Comparison of ENCODE assay signal across 11 cellular contexts in genomic region chr16:1535391-1536291, GRCh38. TPM values are rescaled to one million over a fixed set of nuclear protein-coding genes. Genes with fewer than 3 reads are reported as not detected.
DNase-seq lines count a peak whose midpoint lies in the region; ATAC-seq and TF ChIP-seq lines count a peak whose summit lies in the region.
"Had no signal": no experiment of that assay in that cellular context is flagged by ENCODE, and none has a peak within 500 bp of the region (broad histone marks: within the 10 kb centered on the region; RNA-seq: fewer than 3 reads in every experiment).

No MANE protein-coding gene starts in this region.

- no peak for TF ChIP-seq CTCF in AG10803 (conservative IDR thresholded peaks at IDR 0.05; ENCODE audit: low read length)
- TF ChIP-seq CTCF in WI38 (IDR thresholded peaks at IDR 0.05; ENCODE audit: low read depth, low read length) = no peak
- no peak for TF ChIP-seq CTCF in endothelial cell (IDR thresholded peaks at IDR 0.05; ENCODE audit: unreplicated experiment)
- TF ChIP-seq CTCF in natural killer cell (IDR thresholded peaks at IDR 0.05) = no peak
- no peak for TF ChIP-seq CTCF in GM13977 (IDR thresholded peaks at IDR 0.05; ENCODE audit: extremely low read depth, insufficient read depth, missing control alignments)

- ATAC-seq in natural killer cell (no peak), sciatic nerve (no peak), GM19351 (IDR thresholded peaks at IDR 0.05; ENCODE audit: unreplicated experiment) (no peak)

- H3K9me3 Mint-ChIP-seq in endothelial cell (ENCODE audit: unreplicated experiment) (no peaks in the 10 kb centered on the region), natural killer cell (no peaks in the 10 kb centered on the region)

- DNase-seq in AG10803 (ENCODE audit: low read depth) (peak; percentile 13), endothelial cell (ENCODE audit: low spot score) (no peak), natural killer cell (no peak), sciatic nerve (ENCODE audit: low spot score) (no peak), NCI-H2196 (lab: John Stamatoyannopoulos, UW; ENCODE audit: unreplicated experiment) (no peak), GM13977 (ENCODE audit: low spot score) (no peak)
- DNase-seq: cerebellar nuclear complex, MG63 had no signal

- H3K27me3 Mint-ChIP-seq in endothelial cell (ENCODE audit: unreplicated experiment) (peaks cover 7% of the 10 kb centered on the region), natural killer cell (ENCODE audit: low read depth in 2 of 2) (no peaks in the 10 kb centered on the region)

- peak overlapping the region; percentile 88 for H3K27ac Mint-ChIP-seq in endothelial cell (ENCODE audit: unreplicated experiment)
- peak overlapping the region; percentile 75 to 85 for H3K27ac Mint-ChIP-seq in natural killer cell

- in situ Hi-C loops in GM13977 (cut with MboI; ENCODE audit: low pct_unique_long_range_greater_than_20kb, low sequenced_read_pairs, unreplicated experiment) = no loop called here

- peak overlapping the region; percentile 98 for H3K4me3 Mint-ChIP-seq in endothelial cell (ENCODE audit: unreplicated experiment)
- peak overlapping the region; percentile 93 for H3K4me3 Mint-ChIP-seq in natural killer cell

- peaks cover 38% of the 10 kb centered on the region for H3K36me3 Mint-ChIP-seq in endothelial cell (ENCODE audit: low read depth, unreplicated experiment)
- H3K36me3 Mint-ChIP-seq in natural killer cell = no peaks in the 10 kb centered on the region

- intact Hi-C loops in natural killer cell (cut with micrococcal nuclease) (no loop called here), sciatic nerve (cut with DNase I) (no loop called here)

- H3K4me1 Mint-ChIP-seq in endothelial cell (ENCODE audit: unreplicated experiment) = peaks cover 42% of the 10 kb centered on the region
- peaks cover 37 to 38% of the 10 kb centered on the region in 2 donors for H3K4me1 Mint-ChIP-seq in natural killer cell

- H3K4me3 ChIP-seq in AG10803 (ENCODE audit: low read length) (peak overlapping the region; percentile 78), WI38 (ENCODE audit: low read depth, low read length) (peak overlapping the region; percentile 57; the same call in 1 of the 2 replicates)
- H3K4me3 ChIP-seq: SK-N-MC had no signal

RNA-seq across cellular contexts. Expression of gene TMEM204, which starts 2.2 kb away (rescaled TPM):
- total RNA-seq in endothelial cell (ENCODE audit: unreplicated experiment) (66.3 TPM), natural killer cell (10 to 100 TPM in 1 of 3 donors, 1 to 10 TPM in 2; 3.3 to 14.1 (median 7.8) TPM), sciatic nerve (20.4 TPM)

RNA-seq across cellular contexts. Expression of gene TELO2, which starts 42.5 kb away (rescaled TPM):
- total RNA-seq in endothelial cell (ENCODE audit: unreplicated experiment) (64.5 TPM), natural killer cell (10 to 100 TPM; 45.5 to 50.0 (median 46.5) TPM), sciatic nerve (27.9 TPM)

RNA-seq across cellular contexts. Expression of gene PTX4, which starts 46.9 kb away (rescaled TPM):
- total RNA-seq in endothelial cell (ENCODE audit: unreplicated experiment) = 0.21 TPM
- under 1 TPM in 1 of 3 donors, not detected in 2; 0.31 TPM for total RNA-seq in natural killer cell
- not detected for total RNA-seq in sciatic nerve
